Comparison of ENCODE assay signal across 28 cellular contexts in genomic region chr20:8231038-8231437, GRCh38.
"Had no signal": no experiment of that assay in that cellular context is flagged by ENCODE, and none has a peak within 500 bp of the region (broad histone marks: within the 10 kb centered on the region; RNA-seq: fewer than 3 reads in every experiment).

No MANE protein-coding gene starts in this region.

- FAIRE-seq: endometrium, islet of Langerhans, keratinocyte had no signal

- H3K4me1 Mint-ChIP-seq: memory B cell had no signal

- H3K36me3 Mint-ChIP-seq: memory B cell had no signal

- H3K27me3 Mint-ChIP-seq: dendritic cell treated with granulocyte-macrophage colony-stimulating factor and Interleukin-4, amounts not matched to agents 40 ng/mL and 50 ng/mL, for 4 days; effector memory CD8-positive, alpha-beta T cell had no signal

- H3K9me3 ChIP-seq: colonic mucosa, esophagus squamous epithelium, gastrocnemius medialis, heart right ventricle, left lung had no signal

- DNase-seq: colonic mucosa; cortex of kidney; effector CD8-positive, alpha-beta T cell; effector memory CD8-positive, alpha-beta T cell; endodermal cell; erythroblast; esophagus squamous epithelium; foreskin fibroblast; foreskin melanocyte; gastrocnemius medialis; glutamatergic neuron; head of caudate nucleus; heart right ventricle; hippocampal formation; left cardiac atrium; left lung; left ventricle myocardium superior; mammary epithelial cell; mesendoderm; midbrain had no signal

- H3K4me3 ChIP-seq: colonic mucosa, esophagus squamous epithelium, gastrocnemius medialis, heart right ventricle, left lung, lung had no signal

- H3K4me1 ChIP-seq: colonic mucosa, left lung had no signal

- H3K27me3 ChIP-seq: colonic mucosa, esophagus squamous epithelium, gastrocnemius medialis, heart right ventricle, left lung had no signal

- H3K36me3 ChIP-seq: colonic mucosa, esophagus squamous epithelium, gastrocnemius medialis, heart right ventricle, left lung had no signal

- ATAC-seq: effector memory CD8-positive, alpha-beta T cell; esophagus mucosa; gastrocnemius medialis; heart right ventricle; left cardiac atrium; left lung; left ventricle myocardium superior had no signal

- H3K9me3 Mint-ChIP-seq: dendritic cell treated with granulocyte-macrophage colony-stimulating factor and Interleukin-4, amounts not matched to agents 40 ng/mL and 50 ng/mL, for 4 days; effector memory CD8-positive, alpha-beta T cell; endodermal cell; memory B cell had no signal

- H3K27ac Mint-ChIP-seq: dendritic cell treated with granulocyte-macrophage colony-stimulating factor and Interleukin-4, amounts not matched to agents 40 ng/mL and 50 ng/mL, for 4 days; effector memory CD8-positive, alpha-beta T cell; endodermal cell; memory B cell had no signal

- H3K27ac ChIP-seq: colonic mucosa, epithelial cell of prostate, esophagus squamous epithelium, gastrocnemius medialis, heart right ventricle, left lung had no signal

- H3K4me3 Mint-ChIP-seq: dendritic cell treated with granulocyte-macrophage colony-stimulating factor and Interleukin-4, amounts not matched to agents 40 ng/mL and 50 ng/mL, for 4 days; effector memory CD8-positive, alpha-beta T cell; endodermal cell; memory B cell had no signal
